9 cellular contexts compared by ENCODE assay signal in the genomic region with DNA sequence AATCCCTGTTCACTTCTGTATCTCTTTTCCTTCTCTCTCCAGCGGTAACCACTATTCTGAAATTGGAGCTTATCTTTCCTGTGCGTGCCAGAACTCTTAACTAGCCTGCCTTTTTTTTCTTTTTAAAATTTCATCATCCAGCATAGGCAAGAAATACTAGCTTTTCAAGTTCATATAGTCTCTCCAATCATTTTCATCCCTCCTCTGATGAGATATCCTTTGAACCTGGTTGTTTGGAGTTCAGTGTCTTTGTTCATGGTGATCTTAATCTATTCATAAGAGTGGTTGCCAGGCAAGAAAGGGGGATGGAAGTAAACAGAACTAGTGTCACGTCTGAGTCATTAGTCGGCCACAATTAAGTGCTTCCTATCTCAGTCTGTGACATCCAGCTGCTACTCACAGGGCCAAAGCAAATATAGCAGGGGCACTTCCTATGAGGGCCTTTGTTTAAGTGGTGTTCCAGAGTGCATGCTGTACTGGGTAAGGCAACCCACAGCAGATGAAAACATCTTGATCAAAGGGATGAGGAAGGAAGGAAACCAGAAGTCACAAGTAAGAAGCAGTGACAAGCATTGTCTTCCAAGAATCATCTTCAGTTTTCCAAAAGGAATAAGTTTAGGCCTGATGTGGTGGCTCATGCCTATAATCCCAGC. TPM values are rescaled to one million over a fixed set of nuclear protein-coding genes. Genes with fewer than 3 reads are reported as not detected.
DNase-seq lines count a peak whose midpoint lies in the region; ATAC-seq and TF ChIP-seq lines count a peak whose summit lies in the region.
"Had no signal": no experiment of that assay in that cellular context is flagged by ENCODE, and none has a peak within 500 bp of the region (broad histone marks: within the 10 kb centered on the region; RNA-seq: fewer than 3 reads in every experiment).

No MANE protein-coding gene starts in this region.

- no peak for TF ChIP-seq POLR2A in body of pancreas (IDR thresholded peaks at IDR 0.05)

- H3K4me1 ChIP-seq in OCI-LY3 (ENCODE audit: low read length) (0 out of 2 replicates have a peak, but pooled peaks cover 2% of the 10 kb centered on the region), body of pancreas (no peaks in the 10 kb centered on the region)
- H3K4me1 ChIP-seq: psoas muscle had no signal

- H3K4me3 Mint-ChIP-seq in memory B cell: no peak overlapping the region

- DNase-seq in COLO829 (ENCODE audit: low spot score): peak; percentile 76
- DNase-seq in HPDE6-E6E7 (ENCODE audit: extremely low spot score): peak; percentile 60
- peak in 1 of 4 donors; percentile 33 for DNase-seq in body of pancreas
- DNase-seq in memory B cell (ENCODE audit: low spot score in 2 of 2): no peak
- DNase-seq in NCI-H1694 treated with DMSO at 0.1 percent for 48 hours (lab: John Stamatoyannopoulos, UW): no peak
- DNase-seq in AML-193 (lab: John Stamatoyannopoulos, UW): no peak
- DNase-seq: psoas muscle had no signal

- no peaks in the 10 kb centered on the region for H4K20me1 ChIP-seq in OCI-LY3 (ENCODE audit: insufficient read depth, low read length)

- ATAC-seq in GM18909 (IDR thresholded peaks at IDR 0.05; ENCODE audit: poor library complexity, unreplicated experiment) (peak; percentile 58), body of pancreas (peak; percentile 53), memory B cell (ENCODE audit: low read depth) (peak; percentile 71)

- no peaks in the 10 kb centered on the region for H3K36me3 Mint-ChIP-seq in memory B cell

- H3K4me3 ChIP-seq in OCI-LY3 (ENCODE audit: low read length) (no peak overlapping the region), body of pancreas (no peak overlapping the region)
- H3K4me3 ChIP-seq: psoas muscle had no signal

- peak overlapping the region; percentile 29 for H3K27ac Mint-ChIP-seq in memory B cell

- H3K4me1 Mint-ChIP-seq in memory B cell: peaks cover 4% of the 10 kb centered on the region

- no peaks in the 10 kb centered on the region for H3K27me3 Mint-ChIP-seq in memory B cell

- no peaks in the 10 kb centered on the region for H3K9me3 Mint-ChIP-seq in memory B cell

- no peaks in the 10 kb centered on the region for H3K27me3 ChIP-seq in OCI-LY3 (ENCODE audit: low read depth, low read length)
- H3K27me3 ChIP-seq in body of pancreas: no peaks in the 10 kb centered on the region

- TF ChIP-seq CTCF in OCI-LY3 (IDR thresholded peaks at IDR 0.05; ENCODE audit: low read depth, low read length) (no peak), body of pancreas (IDR thresholded peaks at IDR 0.05) (no peak)

- H2AFZ ChIP-seq in OCI-LY3 (ENCODE audit: low read depth, low read length): 0 out of 2 replicates have a peak overlapping the region, but pooled peaks have one; percentile 15

- H3K27ac ChIP-seq in OCI-LY3 (ENCODE audit: low read length) (no peak overlapping the region), body of pancreas (peak overlapping the region in 2 of 4 donors; percentile 6 to 28)
- H3K27ac ChIP-seq: psoas muscle had no signal

- H3K79me2 ChIP-seq in OCI-LY3 (ENCODE audit: low read length): no peaks in the 10 kb centered on the region

- no peak overlapping the region for H3K9ac ChIP-seq in OCI-LY3 (ENCODE audit: low read length)

- WGBS in body of pancreas, 2 donors: 2 to 3% methylated on average over 4 of the region's 4 CpGs

- H3K4me2 ChIP-seq in OCI-LY3 (ENCODE audit: low read length): no peak overlapping the region

- no peaks in the 10 kb centered on the region for H3K9me3 ChIP-seq in OCI-LY3 (ENCODE audit: insufficient read depth, low read length)
- no peaks in the 10 kb centered on the region for H3K9me3 ChIP-seq in body of pancreas
- H3K9me3 ChIP-seq: psoas muscle had no signal

- no peaks in the 10 kb centered on the region for H3K36me3 ChIP-seq in OCI-LY3 (replicated peaks; ENCODE audit: low read depth, low read length)
- H3K36me3 ChIP-seq in body of pancreas (replicated peaks in 1 of 2; ENCODE audit: insufficient read depth in 1 of 2, low read depth in 2 of 2): no peaks in the 10 kb centered on the region

- intact Hi-C loops in body of pancreas (cut with DNase I): no loop called here

RNA-seq across cellular contexts. Expression of gene XIAP, which starts 56.4 kb away (rescaled TPM):
- total RNA-seq in body of pancreas: 10 to 100 TPM; 20.4 to 22.1 TPM

Comparison
In these comparisons a context has a peak if more than half of its experiments do, and no peak if none do; other contexts are left out.
1. DNase-seq: peak in COLO829 (single experiment) and HPDE6-E6E7 (single experiment); none in memory B cell (0 of 2), NCI-H1694 treated with DMSO at 0.1 percent for 48 hours (single experiment) and AML-193 (0 of 2).
2. Peak in every context shown above with its lines, with median percentiles within 50 percentile points of each other: ATAC-seq.